Comparison of ENCODE assay signal across 15 cellular contexts in the genomic region with DNA sequence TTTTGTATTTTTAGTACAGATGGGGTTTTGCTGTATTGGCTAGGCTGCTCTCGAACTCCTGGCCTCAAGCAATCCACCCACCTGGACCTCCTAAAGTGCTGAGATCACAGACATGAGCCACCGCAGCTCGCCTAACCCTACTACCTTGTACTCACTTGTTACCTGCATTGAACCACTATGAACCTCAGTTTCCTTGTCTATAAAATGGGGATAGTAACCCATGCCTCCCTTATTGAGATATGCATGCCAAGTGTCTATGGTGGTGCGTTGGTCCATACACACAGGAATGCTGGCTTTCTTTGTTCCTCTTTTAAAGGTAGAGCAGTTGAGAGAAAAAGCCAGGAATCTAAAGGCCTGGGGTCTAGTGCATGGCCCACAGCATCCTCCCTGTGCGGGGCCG.
"Had no signal": no experiment of that assay in that cellular context is flagged by ENCODE, and none has a peak within 500 bp of the region (broad histone marks: within the 10 kb centered on the region; RNA-seq: fewer than 3 reads in every experiment).

No MANE protein-coding gene starts in this region.

- H3K4me3 Mint-ChIP-seq: stimulated activated naive B cell treated with anti-CD40 and anti-IgM and Interleukin-4, amounts not matched to agents 10 μg/mL and 1 μg/mL and 100 μg/mL, for 72 hours; T-helper 1 cell treated with Interleukin-12 subunit alpha and Interleukin-12 subunit beta and Interleukin-4 antibody, amounts not matched to agents 30 μg/mL and 1 μg/mL, for 36 hours had no signal

- ATAC-seq: left ventricle myocardium superior; pancreas; stimulated activated naive B cell treated with anti-CD40 and anti-IgM and Interleukin-4, amounts not matched to agents 10 μg/mL and 1 μg/mL and 100 μg/mL, for 72 hours had no signal

- H3K36me3 Mint-ChIP-seq: stimulated activated naive B cell treated with anti-CD40 and anti-IgM and Interleukin-4, amounts not matched to agents 10 μg/mL and 1 μg/mL and 100 μg/mL, for 72 hours had no signal

- H3K27me3 Mint-ChIP-seq: stimulated activated naive B cell treated with anti-CD40 and anti-IgM and Interleukin-4, amounts not matched to agents 10 μg/mL and 1 μg/mL and 100 μg/mL, for 72 hours had no signal

- H3K27ac Mint-ChIP-seq: stimulated activated naive B cell treated with anti-CD40 and anti-IgM and Interleukin-4, amounts not matched to agents 10 μg/mL and 1 μg/mL and 100 μg/mL, for 72 hours; T-helper 1 cell treated with Interleukin-12 subunit alpha and Interleukin-12 subunit beta and Interleukin-4 antibody, amounts not matched to agents 30 μg/mL and 1 μg/mL, for 36 hours had no signal

- DNase-seq: activated CD4-positive, alpha-beta T cell treated with anti-CD3 and anti-CD28 coated beads for 4 hours; activated naive CD4-positive, alpha-beta T cell treated with anti-CD3 and anti-CD28 coated beads, Interleukin-2, amount 50 U/mL, for 16 hours; amniotic stem cell; caudate nucleus; hypothalamus; left ventricle myocardium superior; mesenchymal stem cell; pancreas; stimulated activated CD4-positive, alpha-beta T cell treated with anti-CD3 and anti-CD28 coated beads, Interleukin-2, amount 100 ng/mL, for 48 hours; stimulated activated naive B cell treated with anti-CD40 and anti-IgM and Interleukin-4, amounts not matched to agents 10 μg/mL and 1 μg/mL and 100 μg/mL, for 72 hours; uterus; WERI-Rb-1 had no signal

- H3K27me3 ChIP-seq: esophagus muscularis mucosa, pancreas, thyroid gland, uterus had no signal

- H3K4me3 ChIP-seq: esophagus muscularis mucosa, pancreas, thyroid gland, uterus had no signal

- H3K27ac ChIP-seq: esophagus muscularis mucosa, pancreas, thyroid gland, uterus, WERI-Rb-1 had no signal

- H3K36me3 ChIP-seq: esophagus muscularis mucosa, pancreas, thyroid gland, uterus, WERI-Rb-1 had no signal

- H3K9me3 Mint-ChIP-seq: stimulated activated naive B cell treated with anti-CD40 and anti-IgM and Interleukin-4, amounts not matched to agents 10 μg/mL and 1 μg/mL and 100 μg/mL, for 72 hours; T-helper 1 cell treated with Interleukin-12 subunit alpha and Interleukin-12 subunit beta and Interleukin-4 antibody, amounts not matched to agents 30 μg/mL and 1 μg/mL, for 36 hours had no signal

- H3K9me3 ChIP-seq: esophagus muscularis mucosa, pancreas, thyroid gland, uterus had no signal
